23 cellular contexts compared by ENCODE assay signal in the genomic region with DNA sequence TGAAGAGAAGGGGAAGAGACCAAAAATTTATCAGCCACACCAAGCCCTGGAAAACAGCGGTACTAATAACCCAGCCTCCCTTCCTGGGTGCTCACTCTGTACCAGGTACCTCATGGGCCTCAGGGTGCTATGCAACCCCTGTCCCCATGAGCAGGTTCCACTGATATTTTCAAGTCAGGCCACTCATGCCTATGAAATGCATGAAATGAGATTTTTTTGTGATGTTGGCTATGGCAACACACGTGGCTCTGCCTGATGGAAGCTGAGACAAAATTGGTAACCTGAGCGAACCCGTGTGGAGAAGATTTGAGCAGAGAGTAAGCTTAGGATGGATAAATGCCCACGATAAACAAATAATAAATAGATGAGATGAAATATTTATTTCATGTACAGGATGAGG.
A peak's percentile ranks its signal among the peaks of the same experiment; 100 is the strongest.
DNase-seq lines count a peak whose midpoint lies in the region; ATAC-seq and TF ChIP-seq lines count a peak whose summit lies in the region.
"Had no signal": no experiment of that assay in that cellular context is flagged by ENCODE, and none has a peak within 500 bp of the region (broad histone marks: within the 10 kb centered on the region; RNA-seq: fewer than 3 reads in every experiment).

No MANE protein-coding gene starts in this region.

- no peak for ATAC-seq in activated CD4-positive, alpha-beta T cell treated with anti-CD3 and anti-CD28 coated beads for 36 hours
- ATAC-seq in HG03135 (IDR thresholded peaks at IDR 0.05; ENCODE audit: unreplicated experiment) (no peak), GM21515 (IDR thresholded peaks at IDR 0.05; ENCODE audit: unreplicated experiment) (no peak)
- ATAC-seq: left ventricle myocardium superior, natural killer cell had no signal

- intact Hi-C loops in activated CD4-positive, alpha-beta T cell treated with anti-CD3 and anti-CD28 coated beads for 36 hours (cut with DNase I, micrococcal nuclease), result no loop called here
- intact Hi-C loops in breast epithelium (cut with DNase I; ENCODE audit: low total_unique reads), result loop anchor here (10.0 kb wide), 1 partner anchor 133 kb away; no protein-coding TSS in a partner anchor
- intact Hi-C loops in transverse colon (cut with DNase I; ENCODE audit: low total_unique reads), result loop anchor here (10.0 kb wide), 1 partner anchor 163 kb away; no protein-coding TSS in a partner anchor

- no peaks in the 10 kb centered on the region for H3K27me3 Mint-ChIP-seq in activated CD4-positive, alpha-beta T cell treated with anti-CD3 and anti-CD28 coated beads for 36 hours
- H3K27me3 Mint-ChIP-seq in activated CD4-positive, alpha-beta T cell treated with anti-CD3 and anti-CD28 coated beads, Interleukin-2, amount 10 ng/mL, durations not matched to agents 7 days and 5 days, result peaks cover 3% of the 10 kb centered on the region
- H3K27me3 Mint-ChIP-seq in mesothelial cell of epicardium (ENCODE audit: low read depth), result no peaks in the 10 kb centered on the region
- H3K27me3 Mint-ChIP-seq: activated naive CD4-positive, alpha-beta T cell treated with anti-CD3 and anti-CD28 coated beads, Interleukin-2, amount 50 U/mL, for 24 hours; stimulated activated naive CD8-positive, alpha-beta T cell treated with anti-CD3 and anti-CD28 coated beads, Interleukin-15, amount 100 ng/mL, for 72 hours had no signal

- H3K9me3 ChIP-seq in breast epithelium (peaks cover 6 to 13% of the 10 kb centered on the region in 2 donors), transverse colon (peaks cover 4 to 9% of the 10 kb centered on the region in 2 donors)

- peaks cover 37% of the 10 kb centered on the region for H3K4me1 Mint-ChIP-seq in activated CD4-positive, alpha-beta T cell treated with anti-CD3 and anti-CD28 coated beads for 36 hours
- H3K4me1 Mint-ChIP-seq in activated CD4-positive, alpha-beta T cell treated with anti-CD3 and anti-CD28 coated beads, Interleukin-2, amount 10 ng/mL, durations not matched to agents 7 days and 5 days, result peaks cover 32% of the 10 kb centered on the region
- peaks cover 55% of the 10 kb centered on the region for H3K4me1 Mint-ChIP-seq in mesothelial cell of epicardium

- peak overlapping the region; percentile 16 for H3K27ac Mint-ChIP-seq in activated CD4-positive, alpha-beta T cell treated with anti-CD3 and anti-CD28 coated beads for 36 hours
- no peak overlapping the region for H3K27ac Mint-ChIP-seq in activated CD4-positive, alpha-beta T cell treated with anti-CD3 and anti-CD28 coated beads, Interleukin-2, amount 10 ng/mL, durations not matched to agents 7 days and 5 days
- H3K27ac Mint-ChIP-seq in mesothelial cell of epicardium, result peak overlapping the region; percentile 97
- H3K27ac Mint-ChIP-seq: activated B cell treated with CpG ODN at 0.5 μM for 24 hours; activated naive CD4-positive, alpha-beta T cell treated with anti-CD3 and anti-CD28 coated beads, Interleukin-2, amount 50 U/mL, for 24 hours; natural killer cell had no signal

- H3K27me3 ChIP-seq in breast epithelium (no peaks in the 10 kb centered on the region), transverse colon (peaks cover 2% of the 10 kb centered on the region)

- 57 to 63% methylated on average over 4 to 5 of the region's 5 CpGs for WGBS in transverse colon (ENCODE audit: low coverage in 1 of 2), 2 donors

- no peak for DNase-seq in activated CD4-positive, alpha-beta T cell treated with anti-CD3 and anti-CD28 coated beads for 36 hours
- no peak for DNase-seq in activated CD4-positive, alpha-beta T cell treated with anti-CD3 and anti-CD28 coated beads, Interleukin-2, amount 10 ng/mL, durations not matched to agents 7 days and 5 days
- no peak for DNase-seq in breast epithelium (ENCODE audit: low spot score in 2 of 2)
- DNase-seq in mesothelial cell of epicardium (ENCODE audit: low spot score in 2 of 2, unreplicated experiment in 2 of 2), result no peak
- no peak for DNase-seq in transverse colon
- no peak for DNase-seq in NOMO-1 treated with DMSO at 0.1 percent for 48 hours (lab: John Stamatoyannopoulos, UW; ENCODE audit: unreplicated experiment)
- DNase-seq: 8988T; activated B cell treated with CpG ODN at 0.5 μM for 24 hours; activated CD4-positive, alpha-beta T cell treated with anti-CD3 and anti-CD28 coated beads, Interleukin-2, amount 50 U/mL, for 48 hours; central memory CD4-positive, alpha-beta T cell; left ventricle myocardium superior; midbrain; natural killer cell; NCI-H1048; NCI-H187; NCI-H526 treated with DMSO at 0.1 percent for 48 hours; small intestine; stimulated activated CD8-positive, alpha-beta memory T cell treated with anti-CD3 and anti-CD28 coated beads, Interleukin-4, amount 100 ng/mL, for 48 hours; T-helper 1 cell had no signal

- H3K27ac ChIP-seq in breast epithelium (peak overlapping the region; percentile 91 to 96), transverse colon (peak overlapping the region in 3 of 4 donors; percentile 22 to 38 (median 30))

- H3K4me3 ChIP-seq in breast epithelium, result no peak overlapping the region
- H3K4me3 ChIP-seq in transverse colon, result no peak overlapping the region

- H3K36me3 Mint-ChIP-seq in activated CD4-positive, alpha-beta T cell treated with anti-CD3 and anti-CD28 coated beads for 36 hours (ENCODE audit: low read depth), result no peaks in the 10 kb centered on the region
- peaks cover 8% of the 10 kb centered on the region for H3K36me3 Mint-ChIP-seq in activated CD4-positive, alpha-beta T cell treated with anti-CD3 and anti-CD28 coated beads, Interleukin-2, amount 10 ng/mL, durations not matched to agents 7 days and 5 days (ENCODE audit: low read depth)
- H3K36me3 Mint-ChIP-seq in mesothelial cell of epicardium, result no peaks in the 10 kb centered on the region
- H3K36me3 Mint-ChIP-seq: activated naive CD4-positive, alpha-beta T cell treated with anti-CD3 and anti-CD28 coated beads, Interleukin-2, amount 50 U/mL, for 24 hours had no signal

- peaks cover 8% of the 10 kb centered on the region for H3K9me3 Mint-ChIP-seq in activated CD4-positive, alpha-beta T cell treated with anti-CD3 and anti-CD28 coated beads for 36 hours (ENCODE audit: low read depth)
- peaks cover 14% of the 10 kb centered on the region for H3K9me3 Mint-ChIP-seq in activated CD4-positive, alpha-beta T cell treated with anti-CD3 and anti-CD28 coated beads, Interleukin-2, amount 10 ng/mL, durations not matched to agents 7 days and 5 days
- H3K9me3 Mint-ChIP-seq in mesothelial cell of epicardium, result peaks cover 9% of the 10 kb centered on the region
- H3K9me3 Mint-ChIP-seq: activated naive CD4-positive, alpha-beta T cell treated with anti-CD3 and anti-CD28 coated beads, Interleukin-2, amount 50 U/mL, for 24 hours; natural killer cell had no signal

- no peak overlapping the region for H3K4me3 Mint-ChIP-seq in activated CD4-positive, alpha-beta T cell treated with anti-CD3 and anti-CD28 coated beads for 36 hours
- no peak overlapping the region for H3K4me3 Mint-ChIP-seq in activated CD4-positive, alpha-beta T cell treated with anti-CD3 and anti-CD28 coated beads, Interleukin-2, amount 10 ng/mL, durations not matched to agents 7 days and 5 days
- H3K4me3 Mint-ChIP-seq in mesothelial cell of epicardium, result no peak overlapping the region
- H3K4me3 Mint-ChIP-seq: activated B cell treated with CpG ODN at 0.5 μM for 24 hours; activated naive CD4-positive, alpha-beta T cell treated with anti-CD3 and anti-CD28 coated beads, Interleukin-2, amount 50 U/mL, for 24 hours; natural killer cell; stimulated activated naive CD8-positive, alpha-beta T cell treated with anti-CD3 and anti-CD28 coated beads, Interleukin-15, amount 100 ng/mL, for 72 hours had no signal

- in situ Hi-C loops in transverse colon (cut with MboI; ENCODE audit: low pct_ligation_motif_present in 1 of 4, low pct_unique_long_range_greater_than_20kb in 1 of 4, low sequenced_read_pairs in 3 of 4), result no loop called here

- H3K36me3 ChIP-seq in breast epithelium (no peaks in the 10 kb centered on the region), transverse colon (no peaks in the 10 kb centered on the region)

- TF ChIP-seq EP300 in transverse colon (IDR thresholded peaks at IDR 0.05; ENCODE audit: low read depth), result no peak

- POLR2A ChIA-PET in activated CD4-positive, alpha-beta T cell treated with anti-CD3 and anti-CD28 coated beads for 36 hours (lab: Charles Lee), result no interaction called here
- POLR2A ChIA-PET in activated CD4-positive, alpha-beta T cell treated with anti-CD3 and anti-CD28 coated beads, Interleukin-2, amount 10 ng/mL, durations not matched to agents 7 days and 5 days (lab: Charles Lee), result no interaction called here

- CTCF ChIA-PET in activated CD4-positive, alpha-beta T cell treated with anti-CD3 and anti-CD28 coated beads for 36 hours (lab: Charles Lee), result interaction anchor here (0.6 to 3.6 kb wide), 3 partner anchors 10 to 293 kb away, joined by 4 to 17 read pairs (median 5); no protein-coding TSS in a partner anchor
- CTCF ChIA-PET in activated CD4-positive, alpha-beta T cell treated with anti-CD3 and anti-CD28 coated beads, Interleukin-2, amount 10 ng/mL, durations not matched to agents 7 days and 5 days (lab: Charles Lee), result interaction anchor here (0.6 to 2.8 kb wide), 4 partner anchors 9 to 1443 kb away, joined by 3 to 8 read pairs (median 4); no protein-coding TSS in a partner anchor

- no peak for TF ChIP-seq CTCF in breast epithelium (IDR thresholded peaks at IDR 0.05)
- no peak for TF ChIP-seq CTCF in mesothelial cell of epicardium (IDR thresholded peaks at IDR 0.05; ENCODE audit: unreplicated experiment)
- no peak for TF ChIP-seq CTCF in transverse colon (IDR thresholded peaks at IDR 0.05)

- H3K4me1 ChIP-seq in breast epithelium (peaks cover 32 to 41% of the 10 kb centered on the region in 2 donors), transverse colon (peaks cover 25 to 29% (median 26%) of the 10 kb centered on the region in 4 donors)

- TF ChIP-seq POLR2A in breast epithelium (IDR thresholded peaks at IDR 0.05) (no peak), transverse colon (IDR thresholded peaks at IDR 0.05) (no peak)

Comparison
In these comparisons a context has a peak if more than half of its experiments do, and no peak if none do; other contexts are left out.
1. intact Hi-C loops: an anchor here in breast epithelium (10.0 kb wide) and transverse colon (10.0 kb wide); none called in activated CD4-positive, alpha-beta T cell treated with anti-CD3 and anti-CD28 coated beads for 36 hours.